8 cellular contexts compared by ENCODE assay signal in genomic region chr11:85941380-85941973, GRCh38.
DNase-seq lines count a peak whose midpoint lies in the region; ATAC-seq and TF ChIP-seq lines count a peak whose summit lies in the region.

No MANE protein-coding gene starts in this region.

- H3K9me3 ChIP-seq in PC-9 (ENCODE audit: insufficient read depth, low read depth) (peaks cover 4% of the 10 kb centered on the region; the same call in 1 of the 2 replicates), stomach (no peaks in the 10 kb centered on the region)

- 26 to 51% (median 28%) methylated on average over 6 of the region's 6 CpGs for WGBS in stomach, 5 donors

- H3K36me3 ChIP-seq in PC-9 (ENCODE audit: low read depth), result no peaks in the 10 kb centered on the region
- no peaks in the 10 kb centered on the region for H3K36me3 ChIP-seq in stomach

- ATAC-seq in HG03565 (IDR thresholded peaks at IDR 0.05; ENCODE audit: unreplicated experiment), result peak; percentile 39
- no peak for ATAC-seq in GM18870 (IDR thresholded peaks at IDR 0.05; ENCODE audit: unreplicated experiment)

- peaks cover 16% of the 10 kb centered on the region for H3K36me3 Mint-ChIP-seq in activated T-cell treated with anti-CD3 and anti-CD28 coated beads, Interleukin-2, amount 50 U/mL, for 24 hours (ENCODE audit: low read depth)

- TF ChIP-seq CTCF in PC-9 (conservative IDR thresholded peaks at IDR 0.05) (peak; percentile 69), cardiac fibroblast (IDR thresholded peaks at IDR 0.05; ENCODE audit: low read depth, low read length) (peak; percentile 82), stomach (IDR thresholded peaks at IDR 0.05) (peak in 5 of 7 experiments; percentile 42 to 69 (median 57))

- peak; percentile 53 to 64 for DNase-seq in activated T-cell treated with anti-CD3 and anti-CD28 coated beads, Interleukin-2, amount 50 U/mL, for 48 hours
- no peak for DNase-seq in activated T-cell treated with anti-CD3 and anti-CD28 coated beads, Interleukin-2, amount 50 U/mL, for 24 hours
- DNase-seq in PC-9 (peak in 1 of 2 experiments; percentile 22), cardiac fibroblast (ENCODE audit: low read depth in 2 of 2) (peak; percentile 84 to 88), kidney glomerular epithelial cell (lab: John Stamatoyannopoulos, UW) (peak; percentile 35), stomach (peak; percentile 40)

- H3F3A ChIP-seq in PC-9 (ENCODE audit: insufficient read depth, low read depth), result no peaks in the 10 kb centered on the region

- H3K27ac Mint-ChIP-seq in activated T-cell treated with anti-CD3 and anti-CD28 coated beads, Interleukin-2, amount 50 U/mL, for 24 hours, result no peak overlapping the region

- TF ChIP-seq EP300 in stomach (IDR thresholded peaks at IDR 0.05), result no peak

- H3K9me3 Mint-ChIP-seq in activated T-cell treated with anti-CD3 and anti-CD28 coated beads, Interleukin-2, amount 50 U/mL, for 24 hours, result peaks cover 19% of the 10 kb centered on the region

- H3K4me1 Mint-ChIP-seq in activated T-cell treated with anti-CD3 and anti-CD28 coated beads, Interleukin-2, amount 50 U/mL, for 24 hours (ENCODE audit: low read depth), result peaks cover 26% of the 10 kb centered on the region

- no peaks in the 10 kb centered on the region for H3K27me3 Mint-ChIP-seq in activated T-cell treated with anti-CD3 and anti-CD28 coated beads, Interleukin-2, amount 50 U/mL, for 24 hours

- H3K79me2 ChIP-seq in PC-9 (ENCODE audit: low read depth), result no peaks in the 10 kb centered on the region

- no peak overlapping the region for H2AFZ ChIP-seq in PC-9

- no peak overlapping the region for H3K4me3 Mint-ChIP-seq in activated T-cell treated with anti-CD3 and anti-CD28 coated beads, Interleukin-2, amount 50 U/mL, for 24 hours

- CTCF ChIA-PET in PC-9 (lab: Charles Lee), result no interaction called here

- intact Hi-C loops in PC-9 (cut with micrococcal nuclease; ENCODE audit: unreplicated experiment) (loop anchor here (2.0 to 10.0 kb wide), 4 partner anchors 87 to 973 kb away; partner anchors contain the start of gene CCDC83), stomach (cut with DNase I; ENCODE audit: low total_unique reads) (loop anchor here (10.0 kb wide), 1 partner anchor 273 kb away; no protein-coding TSS in a partner anchor)

- H3K27me3 ChIP-seq in PC-9 (ENCODE audit: insufficient read depth, low read depth) (no peaks in the 10 kb centered on the region), stomach (no peaks in the 10 kb centered on the region)

- POLR2A ChIA-PET in PC-9 (lab: Charles Lee; ENCODE audit: unreplicated experiment), result no interaction called here

- no peak overlapping the region for H3K4me2 ChIP-seq in PC-9

- H3K4me3 ChIP-seq in PC-9 (no peak overlapping the region), cardiac fibroblast (replicated peaks in 1 of 2; ENCODE audit: low read depth in 2 of 2, low read length in 2 of 2) (no peak overlapping the region), stomach (no peak overlapping the region)

- BruUV-seq in PC-9 (replicated peaks; lab: Mats Ljungman, UMichigan), result no TSS peak

- H3K27ac ChIP-seq in PC-9, result no peak overlapping the region
- no peak overlapping the region for H3K27ac ChIP-seq in stomach

- H4K20me1 ChIP-seq in PC-9 (ENCODE audit: insufficient read depth), result no peaks in the 10 kb centered on the region

- H3K4me1 ChIP-seq in PC-9 (replicated peaks; ENCODE audit: insufficient read depth) (no peaks in the 10 kb centered on the region), stomach (no peaks in the 10 kb centered on the region)

- H3K9me2 ChIP-seq in PC-9 (ENCODE audit: insufficient read depth), result no peaks in the 10 kb centered on the region

- no peak for TF ChIP-seq POLR2A in stomach (IDR thresholded peaks at IDR 0.05)
